10 cellular contexts compared by ENCODE assay signal in genomic region chr11:81874627-81875026, GRCh38.
DNase-seq lines count a peak whose midpoint lies in the region; ATAC-seq and TF ChIP-seq lines count a peak whose summit lies in the region.
"Had no signal": no experiment of that assay in that cellular context is flagged by ENCODE, and none has a peak within 500 bp of the region (broad histone marks: within the 10 kb centered on the region; RNA-seq: fewer than 3 reads in every experiment).

No MANE protein-coding gene starts in this region.

- H3K27ac ChIP-seq in hepatocyte: no peak overlapping the region

- DNase-seq in central memory CD8-positive, alpha-beta T cell (ENCODE audit: low spot score in 2 of 2): peak in 1 of 2 donors; percentile 12
- DNase-seq in activated effector memory CD4-positive, alpha-beta T cell treated with Interleukin-2 at 50 U/mL for 16 hours: no peak
- no peak for DNase-seq in mucosa of descending colon
- DNase-seq in hepatocyte (ENCODE audit: low spot score): no peak
- DNase-seq in NCI-H510A treated with DMSO at 0.1 percent for 48 hours (lab: John Stamatoyannopoulos, UW): no peak
- DNase-seq: effector memory CD4-positive, alpha-beta T cell; retina had no signal

- ATAC-seq in GM18873 (IDR thresholded peaks at IDR 0.05; ENCODE audit: low FRiP score, unreplicated experiment) (peak; percentile 29), GM21717 (IDR thresholded peaks at IDR 0.05; ENCODE audit: unreplicated experiment) (peak; percentile 49), HG03521 (IDR thresholded peaks at IDR 0.05; ENCODE audit: unreplicated experiment) (peak; percentile 24), mucosa of descending colon (no peak)
- ATAC-seq in central memory CD8-positive, alpha-beta T cell (replicated peaks; ENCODE audit: extremely low read depth, poor library complexity, severe bottlenecking): no peak

- no peaks in the 10 kb centered on the region for H3K9me3 Mint-ChIP-seq in central memory CD8-positive, alpha-beta T cell

- H3K36me3 Mint-ChIP-seq in central memory CD8-positive, alpha-beta T cell (ENCODE audit: insufficient read depth): peaks cover 3% of the 10 kb centered on the region

- H2AFZ ChIP-seq in hepatocyte: no peak overlapping the region

- no peaks in the 10 kb centered on the region for H3K36me3 ChIP-seq in mucosa of descending colon (ENCODE audit: low read depth)
- H3K36me3 ChIP-seq in hepatocyte (replicated peaks; ENCODE audit: insufficient read depth, low read depth): no peaks in the 10 kb centered on the region

- H3K4me2 ChIP-seq in hepatocyte: no peak overlapping the region

- H3K9me3 ChIP-seq in mucosa of descending colon (no peaks in the 10 kb centered on the region), hepatocyte (ENCODE audit: low read depth) (no peaks in the 10 kb centered on the region)

- peaks cover 36% of the 10 kb centered on the region for H3K4me1 Mint-ChIP-seq in central memory CD8-positive, alpha-beta T cell

- peak overlapping the region; percentile 12 for H3K27ac Mint-ChIP-seq in central memory CD8-positive, alpha-beta T cell (ENCODE audit: low read depth)

- H3K4me3 ChIP-seq in mucosa of descending colon (no peak overlapping the region), hepatocyte (no peak overlapping the region)

- no peaks in the 10 kb centered on the region for H3K79me2 ChIP-seq in hepatocyte

- no peaks in the 10 kb centered on the region for H3K9me2 ChIP-seq in hepatocyte (replicated peaks; ENCODE audit: insufficient read depth)

- 57% methylated on average over 2 of the region's 2 CpGs for WGBS in hepatocyte (ENCODE audit: low lambda C conversion rate, missing lambda C conversion rate)

- no peaks in the 10 kb centered on the region for H3K27me3 ChIP-seq in hepatocyte

- no peak overlapping the region for H3K4me3 Mint-ChIP-seq in central memory CD8-positive, alpha-beta T cell

- H3K4me1 ChIP-seq in mucosa of descending colon (ENCODE audit: low read depth) (no peaks in the 10 kb centered on the region), hepatocyte (ENCODE audit: insufficient read depth) (no peaks in the 10 kb centered on the region)

- no peaks in the 10 kb centered on the region for H3K27me3 Mint-ChIP-seq in central memory CD8-positive, alpha-beta T cell

- no peaks in the 10 kb centered on the region for H4K20me1 ChIP-seq in hepatocyte (ENCODE audit: insufficient read depth, poor library complexity, severe bottlenecking)

- intact Hi-C loops in mucosa of descending colon (cut with DNase I, micrococcal nuclease): no loop called here

- TF ChIP-seq CTCF in mucosa of descending colon (IDR thresholded peaks at IDR 0.05): no peak
- no peak for TF ChIP-seq CTCF in hepatocyte (IDR thresholded peaks at IDR 0.05; ENCODE audit: poor library complexity)

Comparison
In these comparisons a context has a peak if more than half of its experiments do, and no peak if none do; other contexts are left out.
1. ATAC-seq: peak in GM18873 (single experiment), GM21717 (single experiment) and HG03521 (single experiment); none in central memory CD8-positive, alpha-beta T cell (single experiment) and mucosa of descending colon (single experiment).